ENCODE assay signal across 18 cellular contexts in genomic region chr7:824664-825063, GRCh38. TPM values are rescaled to one million over a fixed set of nuclear protein-coding genes. Genes with fewer than 3 reads are reported as not detected.
DNase-seq lines count a peak whose midpoint lies in the region; ATAC-seq and TF ChIP-seq lines count a peak whose summit lies in the region.
"Had no signal": no experiment of that assay in that cellular context is flagged by ENCODE, and none has a peak within 500 bp of the region (broad histone marks: within the 10 kb centered on the region; RNA-seq: fewer than 3 reads in every experiment).

No MANE protein-coding gene starts in this region.

- H3K14ac ChIP-seq in mesenchymal stem cell (ENCODE audit: low read length in 2 of 2): no peak overlapping the region

- no peak overlapping the region for H2BK5ac ChIP-seq in mesenchymal stem cell (ENCODE audit: low read depth, low read length, poor library complexity, severe bottlenecking)

- WGBS in mesenchymal stem cell: 95% methylated on average over 11 of the region's 11 CpGs
- WGBS in prostate gland: 67% methylated on average over 11 of the region's 11 CpGs

- no peak overlapping the region for H3K4ac ChIP-seq in mesenchymal stem cell (ENCODE audit: low read depth in 1 of 2, low read length in 2 of 2)

- H3K18ac ChIP-seq in mesenchymal stem cell (ENCODE audit: low read depth in 1 of 2, low read length in 2 of 2): no peak overlapping the region

- H2BK15ac ChIP-seq in mesenchymal stem cell (ENCODE audit: low read depth, poor library complexity, severe bottlenecking): no peak overlapping the region

- peaks cover 6% of the 10 kb centered on the region for H3K79me1 ChIP-seq in mesenchymal stem cell (replicated peaks; ENCODE audit: low read length, poor library complexity, severe bottlenecking)

- peaks cover 64% of the 10 kb centered on the region for H3K4me1 Mint-ChIP-seq in HFFc6 (ENCODE audit: low read depth)

- H3K27me3 ChIP-seq in mesenchymal stem cell (ENCODE audit: control insufficient read depth in 1 of 2, insufficient read depth in 1 of 2, low read length in 2 of 2) (no peaks in the 10 kb centered on the region), subcutaneous abdominal adipose tissue (ENCODE audit: control insufficient read depth in 5 of 5, insufficient read depth in 4 of 5, low read length in 5 of 5) (no peaks in the 10 kb centered on the region), prostate gland (replicated peaks; ENCODE audit: insufficient read depth) (no peaks in the 10 kb centered on the region)
- H3K27me3 ChIP-seq: foreskin keratinocyte had no signal

- peak overlapping the region; percentile 88 for H3K9ac ChIP-seq in mesenchymal stem cell (ENCODE audit: low read length)
- H3K9ac ChIP-seq in subcutaneous abdominal adipose tissue (ENCODE audit: low read length in 5 of 5): no peak overlapping the region

- no peak overlapping the region for H3K4me2 ChIP-seq in mesenchymal stem cell (ENCODE audit: low read length, poor library complexity, severe bottlenecking)
- H3K4me2 ChIP-seq: smooth muscle cell had no signal

- H2AK5ac ChIP-seq in mesenchymal stem cell (ENCODE audit: low read length, severe bottlenecking): no peak overlapping the region

- H2AFZ ChIP-seq in mesenchymal stem cell (ENCODE audit: low read depth, low read length): no peak overlapping the region

- peak overlapping the region; percentile 72; the same call in 1 of the 2 replicates for H3K4me3 Mint-ChIP-seq in HFFc6
- H3K4me3 Mint-ChIP-seq: H9 had no signal

- ATAC-seq in HG03354 (IDR thresholded peaks at IDR 0.05; ENCODE audit: poor library complexity, severe bottlenecking, unreplicated experiment): no peak
- ATAC-seq: foreskin keratinocyte had no signal

- no peak for DNase-seq in HFFc6
- no peak for DNase-seq in coronary artery (ENCODE audit: low spot score)
- no peak for DNase-seq in mesenchymal stem cell
- no peak for DNase-seq in prostate gland (ENCODE audit: low spot score)
- DNase-seq in NCI-H1417 (lab: John Stamatoyannopoulos, UW): no peak
- no peak for DNase-seq in stimulated activated CD4-positive, alpha-beta T cell treated with anti-CD3 and anti-CD28 coated beads, Interleukin-4, amount 100 ng/mL, for 1 hour
- DNase-seq: activated CD4-positive, alpha-beta T cell treated with anti-CD3 and anti-CD28 coated beads for 48 hours; activated naive CD4-positive, alpha-beta T cell treated with anti-CD3 and anti-CD28 coated beads, Interleukin-2, amount 50 U/mL, for 16 hours; BE2C; foreskin keratinocyte; GF-D8; H9; NCI-H1048; SIG-M5; stimulated activated naive CD4-positive, alpha-beta T cell had no signal

- no peak for TF ChIP-seq CTCF in HFFc6 (IDR thresholded peaks at IDR 0.05)
- TF ChIP-seq CTCF in coronary artery (IDR thresholded peaks at IDR 0.05): no peak
- TF ChIP-seq CTCF in prostate gland (IDR thresholded peaks at IDR 0.05): no peak

- peak overlapping the region; percentile 65 to 66 for H3K27ac ChIP-seq in coronary artery
- H3K27ac ChIP-seq in mesenchymal stem cell (ENCODE audit: low read length, poor library complexity, severe bottlenecking): no peak overlapping the region
- H3K27ac ChIP-seq in subcutaneous abdominal adipose tissue (ENCODE audit: low read depth, low read length): peak overlapping the region; percentile 63
- H3K27ac ChIP-seq in prostate gland: no peak overlapping the region
- H3K27ac ChIP-seq: foreskin keratinocyte had no signal

- peak overlapping the region; percentile 79 for H3K27ac Mint-ChIP-seq in HFFc6

- TF ChIP-seq POLR2A in prostate gland (IDR thresholded peaks at IDR 0.05): no peak

- H4K91ac ChIP-seq in mesenchymal stem cell (ENCODE audit: low read length): no peak overlapping the region

- no peak overlapping the region for H4K8ac ChIP-seq in mesenchymal stem cell (ENCODE audit: low read length)

- intact Hi-C loops in prostate gland (cut with DNase I): no loop called here

- peaks cover 17 to 22% of the 10 kb centered on the region in 2 experiments for H3K36me3 ChIP-seq in mesenchymal stem cell (ENCODE audit: control insufficient read depth in 1 of 2, insufficient read depth in 2 of 2, low read depth in 1 of 2, low read length in 2 of 2)
- H3K36me3 ChIP-seq in subcutaneous abdominal adipose tissue (ENCODE audit: control insufficient read depth in 5 of 5, insufficient read depth in 5 of 5, low read length in 5 of 5): peaks cover 0 to 10% (median 6%) of the 10 kb centered on the region in 5 donors
- no peaks in the 10 kb centered on the region for H3K36me3 ChIP-seq in prostate gland

- H3K27me3 Mint-ChIP-seq in HFFc6 (ENCODE audit: insufficient read depth): peaks cover 4% of the 10 kb centered on the region

- no peak overlapping the region for H3K23ac ChIP-seq in mesenchymal stem cell (ENCODE audit: low read length in 2 of 2)

- H3K4me1 ChIP-seq in mesenchymal stem cell (ENCODE audit: control insufficient read depth, insufficient read depth, low read depth, low read length): peaks cover 15% of the 10 kb centered on the region
- peaks cover 3 to 62% (median 49%) of the 10 kb centered on the region in 5 donors for H3K4me1 ChIP-seq in subcutaneous abdominal adipose tissue (ENCODE audit: control insufficient read depth in 5 of 5, insufficient read depth in 5 of 5, low read length in 5 of 5)
- no peaks in the 10 kb centered on the region for H3K4me1 ChIP-seq in prostate gland (replicated peaks)
- H3K4me1 ChIP-seq: BE2C had no signal

- no peaks in the 10 kb centered on the region for H3K9me3 Mint-ChIP-seq in HFFc6
- H3K9me3 Mint-ChIP-seq: H9 had no signal

- H3K36me3 Mint-ChIP-seq in HFFc6 (ENCODE audit: low read depth): peaks cover 45% of the 10 kb centered on the region

- H2BK120ac ChIP-seq in mesenchymal stem cell (ENCODE audit: low read depth, low read length): no peak overlapping the region

- H3K4me3 ChIP-seq in coronary artery (no peak overlapping the region), mesenchymal stem cell (ENCODE audit: insufficient read depth in 1 of 2, low read depth in 1 of 2, low read length in 2 of 2) (peak overlapping the region in 1 of 2 experiments; percentile 48), subcutaneous abdominal adipose tissue (ENCODE audit: low read depth in 1 of 5, low read length in 5 of 5) (peak overlapping the region in 1 of 5 donors; percentile 22), prostate gland (no peak overlapping the region)
- H3K4me3 ChIP-seq: smooth muscle cell had no signal

- H3K9me3 ChIP-seq in mesenchymal stem cell (ENCODE audit: control insufficient read depth, low read length): no peaks in the 10 kb centered on the region
- no peaks in the 10 kb centered on the region for H3K9me3 ChIP-seq in subcutaneous abdominal adipose tissue (ENCODE audit: control insufficient read depth in 5 of 5, low read length in 5 of 5)
- H3K9me3 ChIP-seq in prostate gland: no peaks in the 10 kb centered on the region
- H3K9me3 ChIP-seq: BE2C had no signal

- H2BK12ac ChIP-seq in mesenchymal stem cell (ENCODE audit: low read length in 2 of 2): no peak overlapping the region

RNA-seq across cellular contexts. Expression of gene SUN1, which starts 7.6 kb away (rescaled TPM):
- total RNA-seq in HFFc6 (2021; fragmentation: NEBNext Ultra II Directional; extraction: Animal tissue kit (Norgen Biotek cat#: 25700)): 10 to 100 TPM; 51.0 to 69.8 (median 61.2) TPM
- polyA plus RNA-seq in mesenchymal stem cell (2013, experiment 1 of 2): 67.0 TPM
- polyA plus RNA-seq in mesenchymal stem cell (2013, experiment 2 of 2): 68.6 TPM
- 100 to 1,000 TPM; 106 to 177 TPM for total RNA-seq in prostate gland

RNA-seq across cellular contexts. Expression of gene GET4, which starts 51.7 kb away (rescaled TPM):
- total RNA-seq in HFFc6 (2021; fragmentation: NEBNext Ultra II Directional; extraction: Animal tissue kit (Norgen Biotek cat#: 25700)): 10 to 100 TPM; 21.3 to 26.3 (median 25.5) TPM
- polyA plus RNA-seq in mesenchymal stem cell (2013, experiment 1 of 2): 23.7 TPM
- polyA plus RNA-seq in mesenchymal stem cell (2013, experiment 2 of 2): 23.3 TPM
- 10 to 100 TPM; 50.0 to 91.9 TPM for total RNA-seq in prostate gland

Comparison
In these comparisons a context has a peak if more than half of its experiments do, and no peak if none do; other contexts are left out.
1. H3K27ac ChIP-seq: peak in coronary artery (2 of 2) and subcutaneous abdominal adipose tissue (single experiment); none in mesenchymal stem cell (single experiment) and prostate gland (0 of 2).